Comparison of ENCODE assay signal across 8 cellular contexts in genomic region chr13:113298001-113298945, GRCh38. TPM values are rescaled to one million over a fixed set of nuclear protein-coding genes. Genes with fewer than 3 reads are reported as not detected.
DNase-seq lines count a peak whose midpoint lies in the region; ATAC-seq and TF ChIP-seq lines count a peak whose summit lies in the region.

No MANE protein-coding gene starts in this region.

- peak overlapping the region; percentile 97 for H3K27ac Mint-ChIP-seq in activated CD4-positive, alpha-beta T cell treated with anti-CD3 and anti-CD28 coated beads, Interleukin-2, amount 10 ng/mL, durations not matched to agents 7 days and 5 days
- peak overlapping the region; percentile 100 for H3K27ac Mint-ChIP-seq in stimulated activated effector memory CD8-positive, alpha-beta T cell treated with anti-CD3 and anti-CD28 coated beads, Interleukin-12 subunit alpha, Interleukin-12 subunit beta, amount 100 ng/mL, for 72 hours

- no peak for ATAC-seq in stimulated activated effector memory CD8-positive, alpha-beta T cell treated with anti-CD3 and anti-CD28 coated beads, Interleukin-12 subunit alpha, Interleukin-12 subunit beta, amount 100 ng/mL, for 72 hours
- ATAC-seq in sciatic nerve = no peak

- no peaks in the 10 kb centered on the region for H3K27me3 ChIP-seq in WERI-Rb-1 (ENCODE audit: insufficient read depth, low read depth, severe bottlenecking)
- H3K27me3 ChIP-seq in hepatocyte = no peaks in the 10 kb centered on the region

- peaks cover 15% of the 10 kb centered on the region for H3K4me1 ChIP-seq in hepatocyte (ENCODE audit: insufficient read depth)

- 36% methylated on average over 21 of the region's 21 CpGs for WGBS in hepatocyte (ENCODE audit: low lambda C conversion rate, missing lambda C conversion rate)

- H3K9me2 ChIP-seq in hepatocyte (replicated peaks; ENCODE audit: insufficient read depth) = no peaks in the 10 kb centered on the region

- H3K36me3 ChIP-seq in WERI-Rb-1 (peaks cover 28% of the 10 kb centered on the region), hepatocyte (replicated peaks; ENCODE audit: insufficient read depth, low read depth) (no peaks in the 10 kb centered on the region)

- CTCF ChIA-PET in activated CD4-positive, alpha-beta T cell treated with anti-CD3 and anti-CD28 coated beads, Interleukin-2, amount 10 ng/mL, durations not matched to agents 7 days and 5 days (lab: Charles Lee) = interaction anchor here (0.6 kb wide), 1 partner anchor 11 kb away, joined by 3 read pairs; no protein-coding TSS in a partner anchor

- H3K4me2 ChIP-seq in hepatocyte = peak overlapping the region; percentile 89

- H2AFZ ChIP-seq in hepatocyte = peak overlapping the region; percentile 2

- H3K27ac ChIP-seq in WERI-Rb-1 = peak overlapping the region; percentile 85
- H3K27ac ChIP-seq in hepatocyte = peak overlapping the region; percentile 83

- H3K27me3 Mint-ChIP-seq in activated CD4-positive, alpha-beta T cell treated with anti-CD3 and anti-CD28 coated beads, Interleukin-2, amount 10 ng/mL, durations not matched to agents 7 days and 5 days = peaks cover 16% of the 10 kb centered on the region

- TF ChIP-seq CTCF in WERI-Rb-1 (IDR thresholded peaks at IDR 0.05; ENCODE audit: low read depth, low read length) = no peak
- no peak for TF ChIP-seq CTCF in hepatocyte (IDR thresholded peaks at IDR 0.05; ENCODE audit: poor library complexity)

- H4K20me1 ChIP-seq in hepatocyte (ENCODE audit: insufficient read depth, poor library complexity, severe bottlenecking) = peaks cover 36% of the 10 kb centered on the region

- peaks cover 64% of the 10 kb centered on the region for H3K79me2 ChIP-seq in hepatocyte

- intact Hi-C loops in sciatic nerve (cut with DNase I) = no loop called here

- POLR2A ChIA-PET in activated CD4-positive, alpha-beta T cell treated with anti-CD3 and anti-CD28 coated beads, Interleukin-2, amount 10 ng/mL, durations not matched to agents 7 days and 5 days (lab: Charles Lee) = interaction anchor here (0.6 to 0.8 kb wide), 2 partner anchors 11 to 54 kb away, joined by 3 to 4 read pairs; no protein-coding TSS in a partner anchor

- H3K36me3 Mint-ChIP-seq in activated CD4-positive, alpha-beta T cell treated with anti-CD3 and anti-CD28 coated beads, Interleukin-2, amount 10 ng/mL, durations not matched to agents 7 days and 5 days (ENCODE audit: low read depth) = peaks cover 10% of the 10 kb centered on the region
- H3K36me3 Mint-ChIP-seq in stimulated activated effector memory CD8-positive, alpha-beta T cell treated with anti-CD3 and anti-CD28 coated beads, Interleukin-12 subunit alpha, Interleukin-12 subunit beta, amount 100 ng/mL, for 72 hours = peaks cover 52% of the 10 kb centered on the region

- no peak for DNase-seq in activated CD4-positive, alpha-beta T cell treated with anti-CD3 and anti-CD28 coated beads, Interleukin-2, amount 10 ng/mL, durations not matched to agents 7 days and 5 days
- DNase-seq in activated CD4-positive, alpha-beta T cell treated with anti-CD3 and anti-CD28 coated beads for 48 hours = no peak
- DNase-seq in WERI-Rb-1 (peak; percentile 47), hepatocyte (ENCODE audit: low spot score) (no peak), GM19240 (ENCODE audit: insufficient read length, low spot score) (no peak), NCI-H1105 (lab: John Stamatoyannopoulos, UW) (no peak), sciatic nerve (ENCODE audit: low spot score) (no peak)
- peak in 1 of 2 donors; percentile 50 for DNase-seq in stimulated activated effector memory CD8-positive, alpha-beta T cell treated with anti-CD3 and anti-CD28 coated beads, Interleukin-12 subunit alpha, Interleukin-12 subunit beta, amount 100 ng/mL, for 72 hours (ENCODE audit: low spot score in 2 of 2)

- H3K4me1 Mint-ChIP-seq in activated CD4-positive, alpha-beta T cell treated with anti-CD3 and anti-CD28 coated beads, Interleukin-2, amount 10 ng/mL, durations not matched to agents 7 days and 5 days = peaks cover 28% of the 10 kb centered on the region
- peaks cover 31% of the 10 kb centered on the region for H3K4me1 Mint-ChIP-seq in stimulated activated effector memory CD8-positive, alpha-beta T cell treated with anti-CD3 and anti-CD28 coated beads, Interleukin-12 subunit alpha, Interleukin-12 subunit beta, amount 100 ng/mL, for 72 hours

- H3K9me3 Mint-ChIP-seq in activated CD4-positive, alpha-beta T cell treated with anti-CD3 and anti-CD28 coated beads, Interleukin-2, amount 10 ng/mL, durations not matched to agents 7 days and 5 days = no peaks in the 10 kb centered on the region
- no peaks in the 10 kb centered on the region for H3K9me3 Mint-ChIP-seq in stimulated activated effector memory CD8-positive, alpha-beta T cell treated with anti-CD3 and anti-CD28 coated beads, Interleukin-12 subunit alpha, Interleukin-12 subunit beta, amount 100 ng/mL, for 72 hours

- H3K4me3 ChIP-seq in WERI-Rb-1 (ENCODE audit: low read depth, low read length) = peak overlapping the region; percentile 69
- peak overlapping the region; percentile 93 for H3K4me3 ChIP-seq in hepatocyte

- H3K4me3 Mint-ChIP-seq in activated CD4-positive, alpha-beta T cell treated with anti-CD3 and anti-CD28 coated beads, Interleukin-2, amount 10 ng/mL, durations not matched to agents 7 days and 5 days = peak overlapping the region; percentile 96
- H3K4me3 Mint-ChIP-seq in stimulated activated effector memory CD8-positive, alpha-beta T cell treated with anti-CD3 and anti-CD28 coated beads, Interleukin-12 subunit alpha, Interleukin-12 subunit beta, amount 100 ng/mL, for 72 hours = peak overlapping the region; percentile 88

- H3K9me3 ChIP-seq in WERI-Rb-1 (ENCODE audit: severe bottlenecking) = no peaks in the 10 kb centered on the region
- H3K9me3 ChIP-seq in hepatocyte (ENCODE audit: low read depth) = no peaks in the 10 kb centered on the region

RNA-seq across cellular contexts. Expression of gene LAMP1, which starts 1.2 kb away (rescaled TPM):
- 10 to 100 TPM; 84.1 to 91.6 TPM for total RNA-seq in activated CD4-positive, alpha-beta T cell treated with anti-CD3 and anti-CD28 coated beads, Interleukin-2, amount 10 ng/mL, durations not matched to agents 7 days and 5 days
- total RNA-seq in hepatocyte = 156 and 190 TPM in 2 replicates
- 230 and 233 TPM in 2 replicates for polyA plus RNA-seq in hepatocyte
- 183 TPM for total RNA-seq in sciatic nerve
